ENCODE assay signal across 22 cellular contexts in genomic region chr3:192259661-192260060, GRCh38.
DNase-seq lines count a peak whose midpoint lies in the region; ATAC-seq, FAIRE-seq and TF ChIP-seq lines count a peak whose summit lies in the region.
"Had no signal": no experiment of that assay in that cellular context is flagged by ENCODE, and none has a peak within 500 bp of the region (broad histone marks: within the 10 kb centered on the region; RNA-seq: fewer than 3 reads in every experiment).

No MANE protein-coding gene starts in this region.

- H2AFZ ChIP-seq in mesenchymal stem cell (ENCODE audit: low read depth, low read length): no peak overlapping the region
- H2AFZ ChIP-seq in GM23338: no peak overlapping the region

- H2AK5ac ChIP-seq in mesenchymal stem cell (ENCODE audit: low read length, severe bottlenecking): no peak overlapping the region

- peaks cover 5% of the 10 kb centered on the region for H3K4me1 ChIP-seq in mesenchymal stem cell (ENCODE audit: control insufficient read depth, insufficient read depth, low read depth, low read length)
- no peaks in the 10 kb centered on the region for H3K4me1 ChIP-seq in GM23338 (ENCODE audit: insufficient read depth)
- H3K4me1 ChIP-seq: A549, BLaER1 had no signal

- no peak overlapping the region for H3K18ac ChIP-seq in mesenchymal stem cell (ENCODE audit: low read depth in 1 of 2, low read length in 2 of 2)

- H4K20me1 ChIP-seq in GM23338 (replicated peaks; ENCODE audit: insufficient read depth): no peaks in the 10 kb centered on the region
- H4K20me1 ChIP-seq: BLaER1 had no signal

- in situ Hi-C loops in ACHN (cut with HindIII; ENCODE audit: low pct_ligation_motif_present, low pct_unique_long_range_greater_than_20kb, low sequenced_read_pairs): no loop called here

- H3K79me2 ChIP-seq in GM23338 (replicated peaks; ENCODE audit: insufficient read depth): no peaks in the 10 kb centered on the region

- no peak overlapping the region for H2BK15ac ChIP-seq in mesenchymal stem cell (ENCODE audit: low read depth, poor library complexity, severe bottlenecking)

- DNase-seq in ACHN (peak; percentile 73), M059J (ENCODE audit: low read depth) (peak; percentile 12), epithelial cell of esophagus (ENCODE audit: low read depth) (peak; percentile 4), mesenchymal stem cell (no peak), HTR-8/SVneo (ENCODE audit: insufficient read length, low spot score) (no peak), GM23338 (ENCODE audit: low spot score) (no peak)
- DNase-seq: CD8-positive, alpha-beta T cell; DMS79; H9; NCI-H1105 treated with DMSO at 0.1 percent for 48 hours; NCI-H1694; NCI-H2081 treated with DMSO at 0.1 percent for 48 hours; NCI-H510A treated with DMSO at 0.1 percent for 48 hours; NCI-H774; OCI-M1; SHP77 had no signal

- H3K27me3 ChIP-seq in mesenchymal stem cell (ENCODE audit: control insufficient read depth in 1 of 2, insufficient read depth in 1 of 2, low read length in 2 of 2) (no peaks in the 10 kb centered on the region), GM23338 (ENCODE audit: insufficient read depth) (no peaks in the 10 kb centered on the region)
- H3K27me3 ChIP-seq: BLaER1 had no signal

- no peak overlapping the region for H3K9ac ChIP-seq in mesenchymal stem cell (ENCODE audit: low read length)
- H3K9ac ChIP-seq: BLaER1 had no signal

- no peak overlapping the region for H4K8ac ChIP-seq in mesenchymal stem cell (ENCODE audit: low read length)

- H3K79me1 ChIP-seq in mesenchymal stem cell (replicated peaks; ENCODE audit: low read length, poor library complexity, severe bottlenecking): no peaks in the 10 kb centered on the region

- ATAC-seq in GM21825 (IDR thresholded peaks at IDR 0.05; ENCODE audit: unreplicated experiment): no peak
- no peak for ATAC-seq in GM23338
- ATAC-seq: A549; CD8-positive, alpha-beta T cell; K562; SK-N-SH treated with all-trans-retinoic acid at 6 μM for 48 hours had no signal

- H3K27ac ChIP-seq in mesenchymal stem cell (ENCODE audit: low read length, poor library complexity, severe bottlenecking) (peak overlapping the region; percentile 80), GM23338 (ENCODE audit: low read depth) (no peak overlapping the region)
- H3K27ac ChIP-seq: A549, BLaER1, HL-60 had no signal

- H2BK120ac ChIP-seq in mesenchymal stem cell (ENCODE audit: low read depth, low read length): no peak overlapping the region

- no peaks in the 10 kb centered on the region for H3K36me3 Mint-ChIP-seq in GM23338 (ENCODE audit: low read depth)
- H3K36me3 Mint-ChIP-seq: CD8-positive, alpha-beta T cell had no signal

- no peaks in the 10 kb centered on the region for H3K9me3 ChIP-seq in mesenchymal stem cell (ENCODE audit: control insufficient read depth, low read length)
- H3K9me3 ChIP-seq: A549, BLaER1 had no signal

- H3K27ac Mint-ChIP-seq in GM23338: no peak overlapping the region
- H3K27ac Mint-ChIP-seq: CD8-positive, alpha-beta T cell; H9 had no signal

- H3K9me3 Mint-ChIP-seq in GM23338: no peaks in the 10 kb centered on the region
- H3K9me3 Mint-ChIP-seq: CD8-positive, alpha-beta T cell; H9 had no signal

- no peaks in the 10 kb centered on the region for H3K9me2 ChIP-seq in GM23338 (ENCODE audit: insufficient read depth)

- 79% methylated on average over 3 of the region's 3 CpGs for WGBS in mesenchymal stem cell

- H3K36me3 ChIP-seq in mesenchymal stem cell (ENCODE audit: control insufficient read depth in 1 of 2, insufficient read depth in 2 of 2, low read depth in 1 of 2, low read length in 2 of 2) (no peaks in the 10 kb centered on the region), GM23338 (ENCODE audit: insufficient read depth) (no peaks in the 10 kb centered on the region)
- H3K36me3 ChIP-seq: BLaER1 had no signal

- H4K91ac ChIP-seq in mesenchymal stem cell (ENCODE audit: low read length): no peak overlapping the region

- peaks cover 4% of the 10 kb centered on the region for H3K27me3 Mint-ChIP-seq in GM23338 (ENCODE audit: insufficient read depth, low read depth, poor library complexity)

- H2BK5ac ChIP-seq in mesenchymal stem cell (ENCODE audit: low read depth, low read length, poor library complexity, severe bottlenecking): no peak overlapping the region

- H3K4ac ChIP-seq in mesenchymal stem cell (ENCODE audit: low read depth in 1 of 2, low read length in 2 of 2): no peak overlapping the region

- peaks cover 17% of the 10 kb centered on the region; the same call in 2 of the 3 replicates for H3K4me1 Mint-ChIP-seq in GM23338

- no peak overlapping the region for H3K14ac ChIP-seq in mesenchymal stem cell (ENCODE audit: low read length in 2 of 2)

- no peaks in the 10 kb centered on the region for H3F3A ChIP-seq in GM23338 (replicated peaks; ENCODE audit: low read depth)

- H2BK12ac ChIP-seq in mesenchymal stem cell (ENCODE audit: low read length in 2 of 2): no peak overlapping the region

- H3K4me3 ChIP-seq in epithelial cell of esophagus (ENCODE audit: low read length) (no peak overlapping the region), mesenchymal stem cell (ENCODE audit: insufficient read depth in 1 of 2, low read depth in 1 of 2, low read length in 2 of 2) (no peak overlapping the region), GM23338 (no peak overlapping the region)
- H3K4me3 ChIP-seq: A549, BLaER1, K562 had no signal

- no peak for FAIRE-seq in HTR-8/SVneo (lab: Jason Lieb, UNC)
- FAIRE-seq: A549, K562 had no signal

- H3K4me3 Mint-ChIP-seq in GM23338: no peak overlapping the region
- H3K4me3 Mint-ChIP-seq: CD8-positive, alpha-beta T cell; H9 had no signal

- no peak overlapping the region for H3K4me2 ChIP-seq in mesenchymal stem cell (ENCODE audit: low read length, poor library complexity, severe bottlenecking)
- H3K4me2 ChIP-seq in GM23338: no peak overlapping the region
- H3K4me2 ChIP-seq: A549, BLaER1 had no signal

- no peak overlapping the region for H3K23ac ChIP-seq in mesenchymal stem cell (ENCODE audit: low read length in 2 of 2)

- TF ChIP-seq CTCF in epithelial cell of esophagus (IDR thresholded peaks at IDR 0.05; ENCODE audit: insufficient read depth, low read depth, low read length, missing control alignments) (no peak), GM23338 (conservative IDR thresholded peaks at IDR 0.05; ENCODE audit: low read depth in 2 of 2) (no peak)

TF ChIP-seq in GM23338, 12 proteins besides CTCF, POLR2A, EP300 and RAD21 (continues in another document):
- TF ChIP-seq ZNF462 (CRISPR knock-in tag; IDR thresholded peaks at IDR 0.05): no peak

Comparison
In these comparisons a context has a peak if more than half of its experiments do, and no peak if none do; other contexts are left out.
1. DNase-seq: peak in ACHN (single experiment), M059J (single experiment) and epithelial cell of esophagus (single experiment); none in mesenchymal stem cell (single experiment), HTR-8/SVneo (single experiment) and GM23338 (single experiment).